In genomic region chr1:164838786-164839185, GRCh38 we compare ENCODE assay signal across 23 cellular contexts.
"Had no signal": no experiment of that assay in that cellular context is flagged by ENCODE, and none has a peak within 500 bp of the region (broad histone marks: within the 10 kb centered on the region; RNA-seq: fewer than 3 reads in every experiment).

No MANE protein-coding gene starts in this region.

- H3K36me3 ChIP-seq: tibial nerve, vagina had no signal

- H3K4me3 ChIP-seq: lung, tibial nerve, vagina had no signal

- ATAC-seq: activated CD8-positive, alpha-beta memory T cell treated with anti-CD3 and anti-CD28 coated beads, Interleukin-2, amount 10 ng/mL, durations not matched to agents 7 days and 5 days; left lobe of liver had no signal

- H3K27me3 Mint-ChIP-seq: activated B cell treated with CpG ODN at 0.5 μM for 24 hours; activated CD4-positive, alpha-beta memory T cell treated with anti-CD3 and anti-CD28 coated beads, Interleukin-2, amount 10 ng/mL, durations not matched to agents 7 days and 5 days; activated CD8-positive, alpha-beta memory T cell treated with anti-CD3 and anti-CD28 coated beads, Interleukin-2, amount 10 ng/mL, durations not matched to agents 7 days and 5 days; activated naive CD8-positive, alpha-beta T cell had no signal

- DNase-seq: activated B cell treated with CpG ODN at 0.5 μM for 24 hours; activated CD4-positive, alpha-beta memory T cell treated with anti-CD3 and anti-CD28 coated beads, Interleukin-2, amount 10 ng/mL, durations not matched to agents 7 days and 5 days; activated CD4-positive, alpha-beta T cell treated with anti-CD3 and anti-CD28 coated beads for 48 hours; activated CD8-positive, alpha-beta memory T cell treated with anti-CD3 and anti-CD28 coated beads, Interleukin-2, amount 10 ng/mL, durations not matched to agents 7 days and 5 days; dermis blood vessel endothelial cell; effector memory CD4-positive, alpha-beta T cell; foreskin melanocyte; glutamatergic neuron; hypothalamus; midbrain; occipital lobe; posterior cingulate gyrus; stimulated activated CD8-positive, alpha-beta memory T cell treated with anti-CD3 and anti-CD28 coated beads, Interleukin-4, amount 100 ng/mL, for 48 hours; stimulated activated naive CD4-positive, alpha-beta T cell treated with Interleukin-2 at 50 U/mL for 16 hours; substantia nigra had no signal

- H3K27ac Mint-ChIP-seq: activated B cell treated with CpG ODN at 0.5 μM for 24 hours; activated CD4-positive, alpha-beta memory T cell treated with anti-CD3 and anti-CD28 coated beads, Interleukin-2, amount 10 ng/mL, durations not matched to agents 7 days and 5 days; activated CD8-positive, alpha-beta memory T cell treated with anti-CD3 and anti-CD28 coated beads, Interleukin-2, amount 10 ng/mL, durations not matched to agents 7 days and 5 days; activated naive CD8-positive, alpha-beta T cell; nephron had no signal

- H3K4me1 Mint-ChIP-seq: activated B cell treated with CpG ODN at 0.5 μM for 24 hours; activated CD4-positive, alpha-beta memory T cell treated with anti-CD3 and anti-CD28 coated beads, Interleukin-2, amount 10 ng/mL, durations not matched to agents 7 days and 5 days; activated CD8-positive, alpha-beta memory T cell treated with anti-CD3 and anti-CD28 coated beads, Interleukin-2, amount 10 ng/mL, durations not matched to agents 7 days and 5 days had no signal

- H3K36me3 Mint-ChIP-seq: activated CD8-positive, alpha-beta memory T cell treated with anti-CD3 and anti-CD28 coated beads, Interleukin-2, amount 10 ng/mL, durations not matched to agents 7 days and 5 days; activated naive CD8-positive, alpha-beta T cell had no signal

- H3K9me3 Mint-ChIP-seq: activated B cell treated with CpG ODN at 0.5 μM for 24 hours; activated CD4-positive, alpha-beta memory T cell treated with anti-CD3 and anti-CD28 coated beads, Interleukin-2, amount 10 ng/mL, durations not matched to agents 7 days and 5 days; nephron had no signal

- H3K27ac ChIP-seq: tibial nerve, vagina had no signal

- H3K27me3 ChIP-seq: tibial nerve, vagina had no signal

- FAIRE-seq: endothelial cell of umbilical vein, keratinocyte had no signal

- H3K9me3 ChIP-seq: tibial nerve, vagina had no signal

- H3K4me3 Mint-ChIP-seq: activated B cell treated with CpG ODN at 0.5 μM for 24 hours; activated CD4-positive, alpha-beta memory T cell treated with anti-CD3 and anti-CD28 coated beads, Interleukin-2, amount 10 ng/mL, durations not matched to agents 7 days and 5 days; activated CD8-positive, alpha-beta memory T cell treated with anti-CD3 and anti-CD28 coated beads, Interleukin-2, amount 10 ng/mL, durations not matched to agents 7 days and 5 days; activated naive CD8-positive, alpha-beta T cell; nephron had no signal
